Comparison of ENCODE assay signal across 30 cellular contexts in the genomic region with DNA sequence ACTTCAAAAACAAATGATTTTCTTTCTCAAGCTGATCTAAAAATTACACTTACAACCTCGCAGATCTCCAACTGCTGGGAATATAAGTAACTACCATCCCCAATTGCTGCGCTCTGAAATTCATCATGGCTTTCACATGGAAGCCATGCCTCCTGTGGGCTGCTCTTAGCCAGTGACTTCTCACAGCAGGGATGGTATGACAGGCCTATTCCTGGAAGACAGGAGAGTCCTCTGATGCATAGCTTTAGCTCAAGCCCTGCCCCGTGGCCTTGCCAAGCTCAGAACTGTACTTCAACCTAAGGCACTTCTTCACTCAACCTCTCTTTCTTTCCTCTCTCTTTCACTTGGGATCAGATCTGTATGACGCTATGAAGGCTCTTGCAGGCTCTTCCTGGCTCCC. TPM values are rescaled to one million over a fixed set of nuclear protein-coding genes. Genes with fewer than 3 reads are reported as not detected.
"Had no signal": no experiment of that assay in that cellular context is flagged by ENCODE, and none has a peak within 500 bp of the region (broad histone marks: within the 10 kb centered on the region; RNA-seq: fewer than 3 reads in every experiment).

No MANE protein-coding gene starts in this region.

- FAIRE-seq: bronchial epithelial cell had no signal

- ATAC-seq: activated CD4-positive, alpha-beta T cell treated with anti-CD3 and anti-CD28 coated beads for 36 hours; activated CD8-positive, alpha-beta T cell treated with anti-CD3 and anti-CD28 coated beads for 36 hours; activated naive CD4-positive, alpha-beta T cell treated with anti-CD3 and anti-CD28 coated beads, Interleukin-2, amount 50 U/mL, for 72 hours; activated naive CD8-positive, alpha-beta T cell treated with anti-CD3 and anti-CD28 coated beads, Interleukin-2, amount 50 U/mL, for 24 hours; body of pancreas; SK-N-SH treated with all-trans-retinoic acid at 6 μM for 48 hours had no signal

- DNase-seq: activated CD4-positive, alpha-beta T cell treated with anti-CD3 and anti-CD28 coated beads for 36 hours; activated CD4-positive, CD25-positive, alpha-beta regulatory T cell; activated CD8-positive, alpha-beta memory T cell treated with anti-CD3 and anti-CD28 coated beads, Interleukin-2, amount 50 U/mL, for 48 hours; activated CD8-positive, alpha-beta T cell treated with anti-CD3 and anti-CD28 coated beads for 36 hours; activated effector memory CD4-positive, alpha-beta T cell treated with Interleukin-2 at 50 U/mL for 16 hours; activated naive CD4-positive, alpha-beta T cell treated with Interleukin-2 at 50 U/mL for 16 hours; activated naive CD8-positive, alpha-beta T cell treated with anti-CD3 and anti-CD28 coated beads, Interleukin-2, amount 50 U/mL, for 24 hours; activated T-cell treated with anti-CD3 and anti-CD28 coated beads, Interleukin-2, amount 50 U/mL, for 24 hours; amniotic stem cell; body of pancreas; central memory CD4-positive, alpha-beta T cell; MG63; MV-4-11; NCI-H1105; NCI-H1436; NCI-H1694 treated with DMSO at 0.1 percent for 48 hours; NCI-H2029 treated with DMSO at 0.1 percent for 48 hours; NCI-H510A treated with DMSO at 0.1 percent for 48 hours; NCI-H69; NK-92 treated with Interleukin-12 subunit alpha and Interleukin-12 subunit beta, amount 100 ng/mL, for 24 hours; Peyer's patch; Right ventricle myocardium superior; SW 1271 had no signal

- H3K4me1 Mint-ChIP-seq: activated CD4-positive, alpha-beta T cell treated with anti-CD3 and anti-CD28 coated beads for 36 hours; activated naive CD8-positive, alpha-beta T cell treated with anti-CD3 and anti-CD28 coated beads, Interleukin-2, amount 50 U/mL, for 24 hours had no signal

- H3K27me3 Mint-ChIP-seq: activated CD4-positive, alpha-beta T cell treated with anti-CD3 and anti-CD28 coated beads for 36 hours; activated CD8-positive, alpha-beta T cell treated with anti-CD3 and anti-CD28 coated beads for 36 hours; activated T-cell treated with anti-CD3 and anti-CD28 coated beads, Interleukin-2, amount 50 U/mL, for 24 hours had no signal

- H3K4me3 ChIP-seq: ascending aorta, body of pancreas, MG63, Peyer's patch, SJSA1 had no signal

- H3K27ac ChIP-seq: ascending aorta, body of pancreas, Peyer's patch, RWPE1, SJSA1 had no signal

- H3K9me3 Mint-ChIP-seq: activated CD8-positive, alpha-beta T cell treated with anti-CD3 and anti-CD28 coated beads for 36 hours; activated naive CD4-positive, alpha-beta T cell treated with anti-CD3 and anti-CD28 coated beads, Interleukin-2, amount 50 U/mL, for 72 hours; activated naive CD8-positive, alpha-beta T cell treated with anti-CD3 and anti-CD28 coated beads, Interleukin-2, amount 50 U/mL, for 24 hours; activated T-cell treated with anti-CD3 and anti-CD28 coated beads, Interleukin-2, amount 50 U/mL, for 24 hours; activated T-helper 1 cell treated with anti-CD3 and anti-CD28 coated beads, Interleukin-12 subunit alpha, Interleukin-12 subunit beta, Interleukin-2, Interleukin-4 antibody, amounts not matched to agents 30 ng/mL and 10 ng/mL and 1 ng/mL, durations not matched to agents 14 hours and 24 hours and 36 hours had no signal

- H3K4me3 Mint-ChIP-seq: activated CD4-positive, alpha-beta T cell treated with anti-CD3 and anti-CD28 coated beads for 36 hours; activated CD8-positive, alpha-beta T cell treated with anti-CD3 and anti-CD28 coated beads for 36 hours; activated naive CD8-positive, alpha-beta T cell treated with anti-CD3 and anti-CD28 coated beads, Interleukin-2, amount 50 U/mL, for 24 hours; activated T-cell treated with anti-CD3 and anti-CD28 coated beads, Interleukin-2, amount 50 U/mL, for 24 hours; activated T-helper 1 cell treated with anti-CD3 and anti-CD28 coated beads, Interleukin-12 subunit alpha, Interleukin-12 subunit beta, Interleukin-2, Interleukin-4 antibody, amounts not matched to agents 30 ng/mL and 10 ng/mL and 1 ng/mL, durations not matched to agents 14 hours and 24 hours and 36 hours had no signal

- H3K9me3 ChIP-seq: ascending aorta, body of pancreas, MG63, Peyer's patch, SJSA1 had no signal

- H3K27me3 ChIP-seq: ascending aorta, body of pancreas, MG63, Peyer's patch, SJSA1 had no signal

- H3K36me3 Mint-ChIP-seq: activated naive CD4-positive, alpha-beta T cell treated with anti-CD3 and anti-CD28 coated beads, Interleukin-2, amount 50 U/mL, for 72 hours had no signal

- H3K27ac Mint-ChIP-seq: activated CD4-positive, alpha-beta T cell treated with anti-CD3 and anti-CD28 coated beads for 36 hours; activated CD8-positive, alpha-beta T cell treated with anti-CD3 and anti-CD28 coated beads for 36 hours; activated naive CD4-positive, alpha-beta T cell treated with anti-CD3 and anti-CD28 coated beads, Interleukin-2, amount 50 U/mL, for 72 hours; activated naive CD8-positive, alpha-beta T cell treated with anti-CD3 and anti-CD28 coated beads, Interleukin-2, amount 50 U/mL, for 24 hours; activated T-cell treated with anti-CD3 and anti-CD28 coated beads, Interleukin-2, amount 50 U/mL, for 24 hours; activated T-helper 1 cell treated with anti-CD3 and anti-CD28 coated beads, Interleukin-12 subunit alpha, Interleukin-12 subunit beta, Interleukin-2, Interleukin-4 antibody, amounts not matched to agents 30 ng/mL and 10 ng/mL and 1 ng/mL, durations not matched to agents 14 hours and 24 hours and 36 hours had no signal

- H3K36me3 ChIP-seq: ascending aorta, Peyer's patch, SJSA1 had no signal

- H3K4me1 ChIP-seq: ascending aorta, body of pancreas, Peyer's patch, SJSA1 had no signal

RNA-seq across cellular contexts. Expression of gene ELAC1, which starts 12.6 kb away (rescaled TPM):
- total RNA-seq: ascending aorta had no signal
